ENCODE assay signal across 8 cellular contexts in genomic region chr4:182448281-182449151, GRCh38.
A peak's percentile ranks its signal among the peaks of the same experiment; 100 is the strongest.
DNase-seq lines count a peak whose midpoint lies in the region; ATAC-seq and TF ChIP-seq lines count a peak whose summit lies in the region.

No MANE protein-coding gene starts in this region.

- H3K9ac ChIP-seq in KMS-11 (peak overlapping the region; percentile 48), rectal smooth muscle tissue (ENCODE audit: low read length) (no peak overlapping the region)

- ATAC-seq in GM21825 (IDR thresholded peaks at IDR 0.05; ENCODE audit: unreplicated experiment) (peak; percentile 87), HG02763 (IDR thresholded peaks at IDR 0.05; ENCODE audit: unreplicated experiment) (no peak)

- H3K79me2 ChIP-seq in KMS-11 (ENCODE audit: insufficient read depth, low read depth), result peaks cover 8% of the 10 kb centered on the region; the same call in 1 of the 2 replicates

- H3K27me3 ChIP-seq in KMS-11 (ENCODE audit: insufficient read depth, low read depth), result no peaks in the 10 kb centered on the region
- no peaks in the 10 kb centered on the region for H3K27me3 ChIP-seq in brain microvascular endothelial cell (replicated peaks)
- no peaks in the 10 kb centered on the region for H3K27me3 ChIP-seq in rectal smooth muscle tissue (ENCODE audit: control insufficient read depth, insufficient read depth, low read length)

- DNase-seq in DMS53 treated with DMSO at 0.1 percent for 48 hours (lab: John Stamatoyannopoulos, UW; ENCODE audit: unreplicated experiment) (peak; percentile 57), SKM-1 treated with dmso at 0.1 percent for 144 hours (lab: John Stamatoyannopoulos, UW; ENCODE audit: unreplicated experiment) (peak; percentile 57), brain microvascular endothelial cell (peak; percentile 91), iPS DF 19.7 (ENCODE audit: low read depth, low spot score) (peak; percentile 68)

- H3K27ac ChIP-seq in KMS-11 (peak overlapping the region; percentile 36; the same call in 1 of the 2 replicates), brain microvascular endothelial cell (no peak overlapping the region), rectal smooth muscle tissue (ENCODE audit: low read depth, low read length) (peak overlapping the region; percentile 71)

- peak overlapping the region; percentile 60 for H3K4me2 ChIP-seq in KMS-11

- H3K36me3 ChIP-seq in KMS-11 (ENCODE audit: insufficient read depth) (no peaks in the 10 kb centered on the region), brain microvascular endothelial cell (replicated peaks) (no peaks in the 10 kb centered on the region), rectal smooth muscle tissue (ENCODE audit: control insufficient read depth, insufficient read depth, low read length) (no peaks in the 10 kb centered on the region)

- H4K20me1 ChIP-seq in KMS-11 (ENCODE audit: insufficient read depth), result no peaks in the 10 kb centered on the region

- peak overlapping the region; percentile 72; the same call in 1 of the 2 replicates for H2AFZ ChIP-seq in KMS-11 (ENCODE audit: low read depth)

- H3K4me1 ChIP-seq in KMS-11 (ENCODE audit: low read depth, poor library complexity, severe bottlenecking), result peaks cover 11% of the 10 kb centered on the region
- peaks cover 9% of the 10 kb centered on the region for H3K4me1 ChIP-seq in rectal smooth muscle tissue (ENCODE audit: control insufficient read depth, insufficient read depth, low read length)

- H3K4me3 ChIP-seq in KMS-11 (IDR thresholded peaks at IDR 0.05; ENCODE audit: insufficient read depth, low read depth, low read length), result no peak overlapping the region
- peak overlapping the region; percentile 76 for H3K4me3 ChIP-seq in brain microvascular endothelial cell (ENCODE audit: low read depth, low read length)
- peak overlapping the region; percentile 63 for H3K4me3 ChIP-seq in rectal smooth muscle tissue (ENCODE audit: low read length)

- TF ChIP-seq CTCF in KMS-11 (conservative IDR thresholded peaks at IDR 0.05; ENCODE audit: low read depth, low read length) (no peak), brain microvascular endothelial cell (IDR thresholded peaks at IDR 0.05; ENCODE audit: low read depth, low read length, missing control alignments) (no peak)

- in situ Hi-C loops in brain microvascular endothelial cell (cut with HindIII; ENCODE audit: low pct_ligation_motif_present, low sequenced_read_pairs), result no loop called here
